In genomic region chr4:173807347-173807746, GRCh38 we compare ENCODE assay signal across 22 cellular contexts.
A peak's percentile ranks its signal among the peaks of the same experiment; 100 is the strongest.
DNase-seq lines count a peak whose midpoint lies in the region; ATAC-seq and TF ChIP-seq lines count a peak whose summit lies in the region.
"Had no signal": no experiment of that assay in that cellular context is flagged by ENCODE, and none has a peak within 500 bp of the region (broad histone marks: within the 10 kb centered on the region; RNA-seq: fewer than 3 reads in every experiment).

No MANE protein-coding gene starts in this region.

- peak; percentile 20 for DNase-seq in AG08395 (ENCODE audit: low spot score)
- no peak for DNase-seq in SK-N-SH
- peak; percentile 28 for DNase-seq in left cardiac atrium
- peak; percentile 17 to 62 for DNase-seq in psoas muscle
- no peak for DNase-seq in OCI-M2 (lab: John Stamatoyannopoulos, UW; ENCODE audit: unreplicated experiment)
- no peak for DNase-seq in HUDEP-2 (lab: John Stamatoyannopoulos, UW; ENCODE audit: unreplicated experiment in 76 of 76)
- DNase-seq in COLO829 (ENCODE audit: low spot score), result no peak
- DNase-seq: activated CD4-positive, alpha-beta T cell treated with anti-CD3 and anti-CD28 coated beads for 48 hours; activated CD8-positive, alpha-beta memory T cell treated with anti-CD3 and anti-CD28 coated beads, Interleukin-2, amount 10 ng/mL, durations not matched to agents 7 days and 5 days; activated naive CD8-positive, alpha-beta T cell treated with anti-CD3 and anti-CD28 coated beads for 36 hours; DMS 273 treated with DMSO at 0.1 percent for 48 hours; endodermal cell; foreskin keratinocyte; GOT3; IMR-90; NCI-H1436 treated with DMSO at 0.1 percent for 48 hours; nephron progenitor cell; PC-9; SJCRH30; stimulated activated CD4-positive, alpha-beta T cell treated with anti-CD3 and anti-CD28 coated beads, Interleukin-12 subunit alpha, Interleukin-12 subunit beta, amount 100 ng/mL, for 4 hours had no signal

- H4K20me1 ChIP-seq in SK-N-SH (ENCODE audit: insufficient read depth), result no peaks in the 10 kb centered on the region

- intact Hi-C loops in left cardiac atrium (cut with DNase I), result no loop called here
- intact Hi-C loops in psoas muscle (cut with DNase I), result no loop called here

- no peak for TF ChIP-seq RAD21 in SK-N-SH (IDR thresholded peaks at IDR 0.05; ENCODE audit: low read length)

- TF ChIP-seq CTCF in SK-N-SH (IDR thresholded peaks at IDR 0.05) (no peak), psoas muscle (IDR thresholded peaks at IDR 0.05) (no peak)

- H3K27ac ChIP-seq in SK-N-SH (ENCODE audit: low read depth in 2 of 2, low read length in 1 of 2) (no peak overlapping the region), psoas muscle (no peak overlapping the region)
- H3K27ac ChIP-seq: foreskin keratinocyte, HL-60, PC-9, SJCRH30 had no signal

- H3K9me2 ChIP-seq in SK-N-SH, result peaks cover 3% of the 10 kb centered on the region; the same call in 1 of the 2 replicates

- no peak for TF ChIP-seq EP300 in SK-N-SH (IDR thresholded peaks at IDR 0.05; ENCODE audit: borderline replicate concordance in 1 of 2, low read depth in 1 of 2, low read length in 1 of 2)

- H3K9me3 ChIP-seq in SK-N-SH (no peaks in the 10 kb centered on the region), psoas muscle (no peaks in the 10 kb centered on the region)
- H3K9me3 ChIP-seq: SJCRH30 had no signal

- CTCF ChIA-PET in SK-N-SH (lab: Yijun Ruan, JAX), result interaction anchor here (0.9 kb wide), 1 partner anchor 28 kb away, joined by 3 read pairs; no protein-coding TSS in a partner anchor

- H3K4me1 ChIP-seq in SK-N-SH (ENCODE audit: control insufficient read depth in 1 of 2, insufficient read depth in 2 of 2, low read depth in 1 of 2, low read length in 1 of 2) (peaks cover 3 to 8% of the 10 kb centered on the region in 2 experiments; a peak in 3 of 4 replicates), psoas muscle (no peaks in the 10 kb centered on the region)
- H3K4me1 ChIP-seq: foreskin keratinocyte, SJCRH30 had no signal

- POLR2A ChIA-PET in SK-N-SH (lab: Yijun Ruan, JAX), result no interaction called here

- H3F3A ChIP-seq in SK-N-SH (replicated peaks; ENCODE audit: insufficient read depth), result peaks cover 6% of the 10 kb centered on the region

- H3K9ac ChIP-seq in SK-N-SH, result no peak overlapping the region

- H3K4me3 ChIP-seq in SK-N-SH (ENCODE audit: low read depth in 2 of 2, low read length in 1 of 2), result no peak overlapping the region
- H3K4me3 ChIP-seq in psoas muscle, result no peak overlapping the region
- H3K4me3 ChIP-seq: PC-9, SJCRH30 had no signal

- H3K79me2 ChIP-seq in SK-N-SH (ENCODE audit: insufficient read depth), result no peaks in the 10 kb centered on the region

- no peak overlapping the region for H2AFZ ChIP-seq in SK-N-SH (ENCODE audit: low read depth)
- H2AFZ ChIP-seq: PC-9 had no signal

- 92% methylated on average over 2 of the region's 2 CpGs for WGBS in SK-N-SH (ENCODE audit: low lambda C conversion rate)
- WGBS in psoas muscle, 3 donors, result 29 to 51% (median 32%) methylated on average over 2 of the region's 2 CpGs

- ATAC-seq in left cardiac atrium (peak; percentile 61 to 62), psoas muscle (peak in 1 of 4 donors; percentile 53), GM19463 (IDR thresholded peaks at IDR 0.05; ENCODE audit: unreplicated experiment) (no peak)
- ATAC-seq: activated CD8-positive, alpha-beta memory T cell treated with anti-CD3 and anti-CD28 coated beads, Interleukin-2, amount 10 ng/mL, durations not matched to agents 7 days and 5 days; foreskin keratinocyte had no signal

- H3K4me2 ChIP-seq in SK-N-SH, result no peak overlapping the region
- H3K4me2 ChIP-seq: PC-9 had no signal

- no peaks in the 10 kb centered on the region for H3K27me3 ChIP-seq in SK-N-SH (ENCODE audit: insufficient read depth)
- no peaks in the 10 kb centered on the region for H3K27me3 ChIP-seq in psoas muscle (ENCODE audit: insufficient read depth in 3 of 3, low read length in 2 of 3)
- H3K27me3 ChIP-seq: foreskin keratinocyte, SJCRH30 had no signal

- H3K36me3 ChIP-seq in SK-N-SH (replicated peaks in 1 of 2; ENCODE audit: control insufficient read depth in 1 of 2, insufficient read depth in 2 of 2, low read length in 1 of 2), result no peaks in the 10 kb centered on the region
- H3K36me3 ChIP-seq in psoas muscle (ENCODE audit: insufficient read depth in 1 of 2, low read depth in 1 of 2), result no peaks in the 10 kb centered on the region
- H3K36me3 ChIP-seq: SJCRH30 had no signal

TF ChIP-seq in SK-N-SH, 30 proteins besides CTCF, POLR2A, EP300 and RAD21:
- no peak for TF ChIP-seq REST (IDR thresholded peaks at IDR 0.05; ENCODE audit: low read depth, low read length)
- TF ChIP-seq, protein P1, sequence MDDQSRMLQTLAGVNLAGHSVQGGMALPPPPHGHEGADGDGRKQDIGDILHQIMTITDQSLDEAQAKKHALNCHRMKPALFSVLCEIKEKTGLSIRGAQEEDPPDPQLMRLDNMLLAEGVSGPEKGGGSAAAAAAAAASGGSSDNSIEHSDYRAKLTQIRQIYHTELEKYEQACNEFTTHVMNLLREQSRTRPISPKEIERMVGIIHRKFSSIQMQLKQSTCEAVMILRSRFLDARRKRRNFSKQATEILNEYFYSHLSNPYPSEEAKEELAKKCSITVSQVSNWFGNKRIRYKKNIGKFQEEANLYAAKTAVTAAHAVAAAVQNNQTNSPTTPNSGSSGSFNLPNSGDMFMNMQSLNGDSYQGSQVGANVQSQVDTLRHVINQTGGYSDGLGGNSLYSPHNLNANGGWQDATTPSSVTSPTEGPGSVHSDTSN (IDR thresholded peaks at IDR 0.05), result peak; percentile 31; the same call in 1 of the 2 replicates

Comparison
In these comparisons a context has a peak if more than half of its experiments do, and no peak if none do; other contexts are left out.
1. DNase-seq: peak in AG08395 (single experiment), left cardiac atrium (single experiment) and psoas muscle (2 of 2); none in SK-N-SH (single experiment), OCI-M2 (single experiment), HUDEP-2 (0 of 76) and COLO829 (single experiment).